Comparison of ENCODE assay signal across 13 cellular contexts in genomic region chr2:24576617-24577016, GRCh38.
DNase-seq lines count a peak whose midpoint lies in the region; ATAC-seq and TF ChIP-seq lines count a peak whose summit lies in the region.
"Had no signal": no experiment of that assay in that cellular context is flagged by ENCODE, and none has a peak within 500 bp of the region (broad histone marks: within the 10 kb centered on the region; RNA-seq: fewer than 3 reads in every experiment).

No MANE protein-coding gene starts in this region.

- peaks cover 11% of the 10 kb centered on the region for H3K9me3 Mint-ChIP-seq in activated naive CD4-positive, alpha-beta T cell treated with anti-CD3 and anti-CD28 coated beads, Interleukin-2, amount 50 U/mL, for 24 hours
- H3K9me3 Mint-ChIP-seq in T-helper 2 cell treated with Interferon-gamma antibody and Interleukin-4, amounts not matched to agents 5 μg/mL and 100 μg/mL, for 36 hours: no peaks in the 10 kb centered on the region
- H3K9me3 Mint-ChIP-seq in stimulated activated naive CD8-positive, alpha-beta T cell treated with anti-CD3 and anti-CD28 coated beads, Interleukin-15, amount 100 ng/mL, for 72 hours: no peaks in the 10 kb centered on the region

- DNase-seq in activated naive CD4-positive, alpha-beta T cell treated with Interleukin-2 at 50 U/mL for 16 hours: no peak
- no peak for DNase-seq in T-helper 2 cell treated with Interferon-gamma antibody and Interleukin-4, amounts not matched to agents 5 μg/mL and 100 μg/mL, for 36 hours (ENCODE audit: low spot score)
- DNase-seq in stimulated activated naive CD8-positive, alpha-beta T cell treated with anti-CD3 and anti-CD28 coated beads, Interleukin-15, amount 100 ng/mL, for 72 hours: no peak
- DNase-seq in mammary epithelial cell (no peak), left colon (no peak)
- no peak for DNase-seq in central memory CD4-positive, alpha-beta T cell
- DNase-seq: activated gamma-delta T cell treated with Interleukin-2 at 50 U/mL for 16 hours; DMS153; kidney; NCI-H2081; stimulated activated CD4-positive, alpha-beta T cell treated with anti-CD3 and anti-CD28 coated beads, Interleukin-1b, Interleukin-23, amount 100 ng/mL, for 48 hours had no signal

- H3K27ac Mint-ChIP-seq in activated naive CD4-positive, alpha-beta T cell treated with anti-CD3 and anti-CD28 coated beads, Interleukin-2, amount 50 U/mL, for 24 hours: peak overlapping the region; percentile 88
- peak overlapping the region; percentile 76 for H3K27ac Mint-ChIP-seq in T-helper 2 cell treated with Interferon-gamma antibody and Interleukin-4, amounts not matched to agents 5 μg/mL and 100 μg/mL, for 36 hours
- peak overlapping the region; percentile 48 to 70 for H3K27ac Mint-ChIP-seq in stimulated activated naive CD8-positive, alpha-beta T cell treated with anti-CD3 and anti-CD28 coated beads, Interleukin-15, amount 100 ng/mL, for 72 hours

- H3K9me3 ChIP-seq in mammary epithelial cell (replicated peaks; ENCODE audit: insufficient read depth, low read length): no peaks in the 10 kb centered on the region

- H3K4me2 ChIP-seq in mammary epithelial cell (ENCODE audit: insufficient read depth, low read depth, low read length): no peak overlapping the region

- peak; percentile 32 for ATAC-seq in HG02885 (IDR thresholded peaks at IDR 0.05; ENCODE audit: poor library complexity, unreplicated experiment)
- ATAC-seq in stimulated activated naive CD8-positive, alpha-beta T cell treated with anti-CD3 and anti-CD28 coated beads, Interleukin-15, amount 100 ng/mL, for 72 hours: peak; percentile 90
- ATAC-seq in left colon: no peak

- WGBS in mammary epithelial cell (ENCODE audit: low coverage, missing lambda C conversion rate): 82% methylated on average over 1 of the region's 1 CpG

- CTCF ChIA-PET in mammary epithelial cell (lab: Charles Lee; ENCODE audit: low non-redundant PET): no interaction called here

- H3K27ac ChIP-seq in mammary epithelial cell (ENCODE audit: insufficient read depth, low read depth, low read length): no peak overlapping the region

- H3K4me3 ChIP-seq in mammary epithelial cell (replicated peaks in 1 of 3; ENCODE audit: insufficient read depth in 1 of 3, low read depth in 2 of 3, low read length in 3 of 3): no peak overlapping the region

- H3K4me1 Mint-ChIP-seq in activated naive CD4-positive, alpha-beta T cell treated with anti-CD3 and anti-CD28 coated beads, Interleukin-2, amount 50 U/mL, for 24 hours: peaks cover 90% of the 10 kb centered on the region
- peaks cover 54% of the 10 kb centered on the region for H3K4me1 Mint-ChIP-seq in T-helper 2 cell treated with Interferon-gamma antibody and Interleukin-4, amounts not matched to agents 5 μg/mL and 100 μg/mL, for 36 hours (ENCODE audit: low read depth)
- H3K4me1 Mint-ChIP-seq in stimulated activated naive CD8-positive, alpha-beta T cell treated with anti-CD3 and anti-CD28 coated beads, Interleukin-15, amount 100 ng/mL, for 72 hours: peaks cover 82% of the 10 kb centered on the region

- no peaks in the 10 kb centered on the region for H3K27me3 ChIP-seq in mammary epithelial cell (ENCODE audit: insufficient read depth, low read length)

- TF ChIP-seq CTCF in mammary epithelial cell (conservative IDR thresholded peaks at IDR 0.05 in 1 of 2, IDR thresholded peaks at IDR 0.05 in 1 of 2; ENCODE audit: extremely low read depth in 1 of 2, insufficient read depth in 1 of 2, low read depth in 1 of 2, low read length in 2 of 2): no peak

- no peak overlapping the region for H3K9ac ChIP-seq in mammary epithelial cell (ENCODE audit: insufficient read depth, low read length)

- in situ Hi-C loops in mammary epithelial cell (cut with MboI; ENCODE audit: low sequenced_read_pairs in 2 of 2): no loop called here

- H3K36me3 Mint-ChIP-seq in activated naive CD4-positive, alpha-beta T cell treated with anti-CD3 and anti-CD28 coated beads, Interleukin-2, amount 50 U/mL, for 24 hours: peaks cover 35% of the 10 kb centered on the region
- peaks cover 6% of the 10 kb centered on the region for H3K36me3 Mint-ChIP-seq in T-helper 2 cell treated with Interferon-gamma antibody and Interleukin-4, amounts not matched to agents 5 μg/mL and 100 μg/mL, for 36 hours (ENCODE audit: low read depth)

- H3K36me3 ChIP-seq in mammary epithelial cell (ENCODE audit: insufficient read depth, low read length): no peaks in the 10 kb centered on the region

- dilution Hi-C loops in mammary epithelial cell (cut with HindIII; ENCODE audit: low sequenced_read_pairs): no loop called here

- H3K79me2 ChIP-seq in mammary epithelial cell (ENCODE audit: insufficient read depth, low read length): no peaks in the 10 kb centered on the region

- H3K4me1 ChIP-seq in mammary epithelial cell (ENCODE audit: insufficient read depth, low read length): no peaks in the 10 kb centered on the region

- H3K27me3 Mint-ChIP-seq in activated naive CD4-positive, alpha-beta T cell treated with anti-CD3 and anti-CD28 coated beads, Interleukin-2, amount 50 U/mL, for 24 hours: no peaks in the 10 kb centered on the region
- no peaks in the 10 kb centered on the region for H3K27me3 Mint-ChIP-seq in T-helper 2 cell treated with Interferon-gamma antibody and Interleukin-4, amounts not matched to agents 5 μg/mL and 100 μg/mL, for 36 hours (ENCODE audit: low read depth)
- H3K27me3 Mint-ChIP-seq in stimulated activated naive CD8-positive, alpha-beta T cell treated with anti-CD3 and anti-CD28 coated beads, Interleukin-15, amount 100 ng/mL, for 72 hours: no peaks in the 10 kb centered on the region

- H2AFZ ChIP-seq in mammary epithelial cell (ENCODE audit: low read depth, low read length): no peak overlapping the region

- no TSS peak for BruUV-seq in mammary epithelial cell (replicated peaks; lab: Mats Ljungman, UMichigan)

- intact Hi-C loops in mammary epithelial cell (cut with micrococcal nuclease) (no loop called here), left colon (cut with DNase I, micrococcal nuclease) (no loop called here)

- no peaks in the 10 kb centered on the region for H4K20me1 ChIP-seq in mammary epithelial cell (ENCODE audit: insufficient read depth, low read length)

- H3K4me3 Mint-ChIP-seq in activated naive CD4-positive, alpha-beta T cell treated with anti-CD3 and anti-CD28 coated beads, Interleukin-2, amount 50 U/mL, for 24 hours: peak overlapping the region; percentile 66
- peak overlapping the region; percentile 46 for H3K4me3 Mint-ChIP-seq in T-helper 2 cell treated with Interferon-gamma antibody and Interleukin-4, amounts not matched to agents 5 μg/mL and 100 μg/mL, for 36 hours
- H3K4me3 Mint-ChIP-seq in stimulated activated naive CD8-positive, alpha-beta T cell treated with anti-CD3 and anti-CD28 coated beads, Interleukin-15, amount 100 ng/mL, for 72 hours: peak overlapping the region; percentile 66 to 68
